Comparison of ENCODE assay signal across 8 cellular contexts in genomic region chr7:726084-726853, GRCh38. TPM values are rescaled to one million over a fixed set of nuclear protein-coding genes. Genes with fewer than 3 reads are reported as not detected.
DNase-seq lines count a peak whose midpoint lies in the region; ATAC-seq and TF ChIP-seq lines count a peak whose summit lies in the region.

TSS of gene DNAAF5 (plus strand) at chr7:726699. CDS start at chr7:726721, 22 bp downstream.

- no peaks in the 10 kb centered on the region for H3K9me3 ChIP-seq in right atrium auricular region
- H3K9me3 ChIP-seq in uterus = no peaks in the 10 kb centered on the region

- no peaks in the 10 kb centered on the region for H3K27me3 ChIP-seq in right atrium auricular region
- no peaks in the 10 kb centered on the region for H3K27me3 ChIP-seq in uterus

- intact Hi-C loops in uterus (cut with DNase I; ENCODE audit: low total_unique reads) = loop anchor here (10.0 kb wide), 1 partner anchor 221 kb away; no protein-coding TSS in a partner anchor

- TF ChIP-seq CTCF in GM13977 (IDR thresholded peaks at IDR 0.05; ENCODE audit: extremely low read depth, insufficient read depth, missing control alignments) = no peak
- TF ChIP-seq CTCF in right atrium auricular region (IDR thresholded peaks at IDR 0.05) = no peak
- peak in 1 of 4 experiments; percentile 12 for TF ChIP-seq CTCF in uterus (IDR thresholded peaks at IDR 0.05)

- peaks cover 0 to 37% of the 10 kb centered on the region in 2 donors for H3K4me1 ChIP-seq in right atrium auricular region
- H3K4me1 ChIP-seq in uterus = peaks cover 0 to 16% of the 10 kb centered on the region in 2 donors

- peak within 1 kb of the TSS; percentile 88 for H3K4me3 Mint-ChIP-seq in T-helper 1 cell treated with Interleukin-12 subunit alpha and Interleukin-12 subunit beta and Interleukin-4 antibody, amounts not matched to agents 30 μg/mL and 1 μg/mL, for 36 hours

- DNase-seq in GM13977 (ENCODE audit: low spot score) (peak; percentile 96), NCI-H1417 treated with DMSO at 0.1 percent for 48 hours (lab: John Stamatoyannopoulos, UW) (peak; percentile 33), amniotic stem cell (lab: John Stamatoyannopoulos, UW) (peak; percentile 64), right atrium auricular region (ENCODE audit: low spot score) (peak; percentile 83), putamen (ENCODE audit: low spot score) (peak; percentile 81), uterus (peak; percentile 73 to 85)

- in situ Hi-C loops in GM13977 (cut with MboI; ENCODE audit: low pct_unique_long_range_greater_than_20kb, low sequenced_read_pairs, unreplicated experiment) = no loop called here

- H3K36me3 ChIP-seq in right atrium auricular region = peaks cover 9% of the 10 kb centered on the region
- no peaks in the 10 kb centered on the region for H3K36me3 ChIP-seq in uterus

- TF ChIP-seq POLR2A in uterus (IDR thresholded peaks at IDR 0.05) = peak in 1 of 2 donors; percentile 39

- peaks cover 18% of the 10 kb centered on the region for H3K4me1 Mint-ChIP-seq in T-helper 1 cell treated with Interleukin-12 subunit alpha and Interleukin-12 subunit beta and Interleukin-4 antibody, amounts not matched to agents 30 μg/mL and 1 μg/mL, for 36 hours (ENCODE audit: low read depth)

- H3K36me3 Mint-ChIP-seq in T-helper 1 cell treated with Interleukin-12 subunit alpha and Interleukin-12 subunit beta and Interleukin-4 antibody, amounts not matched to agents 30 μg/mL and 1 μg/mL, for 36 hours (ENCODE audit: low read depth) = peaks cover 26% of the 10 kb centered on the region

- peak within 1 kb of the TSS; percentile 68 to 82 for H3K4me3 ChIP-seq in right atrium auricular region
- H3K4me3 ChIP-seq in uterus = peak within 1 kb of the TSS; percentile 35 to 93

- no peaks in the 10 kb centered on the region for H3K27me3 Mint-ChIP-seq in T-helper 1 cell treated with Interleukin-12 subunit alpha and Interleukin-12 subunit beta and Interleukin-4 antibody, amounts not matched to agents 30 μg/mL and 1 μg/mL, for 36 hours (ENCODE audit: low read depth)

- H3K27ac Mint-ChIP-seq in T-helper 1 cell treated with Interleukin-12 subunit alpha and Interleukin-12 subunit beta and Interleukin-4 antibody, amounts not matched to agents 30 μg/mL and 1 μg/mL, for 36 hours = peak within 1 kb of the TSS; percentile 80

- ATAC-seq in HG02798 (IDR thresholded peaks at IDR 0.05; ENCODE audit: poor library complexity, unreplicated experiment) = peak; percentile 91

- H3K9me3 Mint-ChIP-seq in T-helper 1 cell treated with Interleukin-12 subunit alpha and Interleukin-12 subunit beta and Interleukin-4 antibody, amounts not matched to agents 30 μg/mL and 1 μg/mL, for 36 hours = peaks cover 16% of the 10 kb centered on the region

- H3K27ac ChIP-seq in right atrium auricular region (peak within 1 kb of the TSS; percentile 56 to 73), uterus (peak within 1 kb of the TSS; percentile 28 to 52)

RNA-seq across cellular contexts. Expression of gene DNAAF5, which starts in this region (rescaled TPM):
- total RNA-seq in right atrium auricular region (10 to 100 TPM; 19.0 to 35.5 TPM), uterus (10 to 100 TPM in 2 of 4 donors, 1 to 10 TPM in 2; 5.6 to 34.3 (median 13.3) TPM)

Comparison
In these comparisons a context has a peak if more than half of its experiments do, and no peak if none do; other contexts are left out.
1. Peak in every context shown above with its lines: DNase-seq, ATAC-seq, H3K4me3 ChIP-seq and H3K27ac ChIP-seq.
2. DNase-seq: peak in every context shown above with its lines; median percentile 96 in GM13977; 83 in right atrium auricular region; 81 in putamen; 79 in uterus; 64 in amniotic stem cell; 33 in NCI-H1417 treated with DMSO at 0.1 percent for 48 hours.